In the genomic region with DNA sequence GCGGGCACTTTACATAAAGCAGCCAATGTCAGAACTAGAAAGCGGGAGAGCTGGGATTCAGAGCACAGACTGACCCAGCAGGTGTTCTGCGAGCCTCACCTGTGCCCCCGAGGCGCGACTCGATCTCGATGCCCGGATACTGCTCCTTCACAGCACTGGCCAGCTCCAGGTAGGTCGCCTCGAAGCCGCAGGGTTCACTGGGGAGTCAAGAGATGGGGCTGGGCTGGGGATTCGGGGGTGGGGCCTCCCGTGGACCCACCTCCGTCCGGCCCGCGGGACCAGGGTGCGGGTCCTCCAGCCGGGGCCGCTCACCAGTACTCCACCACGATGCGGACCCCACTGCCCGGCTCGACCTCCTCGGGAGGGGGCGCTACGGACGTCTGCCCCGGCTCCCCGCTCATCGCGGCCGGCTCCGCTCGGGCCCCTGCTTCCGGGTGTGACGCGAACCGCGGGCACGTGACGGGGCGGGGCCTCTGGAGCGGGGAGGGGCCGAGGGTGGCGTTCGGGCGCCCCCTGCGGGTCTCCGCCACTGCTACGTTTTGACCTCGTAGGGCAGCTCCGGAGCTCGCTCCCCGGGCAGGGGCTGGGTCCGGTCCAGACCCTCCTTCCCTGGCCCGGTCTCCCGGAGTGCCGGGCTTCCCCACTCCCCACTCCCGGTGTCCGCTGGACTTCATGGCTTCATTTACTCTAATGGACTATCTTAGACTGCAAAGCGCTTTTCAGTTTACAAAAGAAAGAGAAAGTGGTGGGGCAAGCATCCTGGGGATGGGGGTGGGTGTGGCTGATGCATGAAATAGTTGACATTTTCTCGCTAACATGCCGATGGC, we compare ENCODE assay signal across 1 cellular context.
A peak's percentile ranks its signal among the peaks of the same experiment; 100 is the strongest.
TF ChIP-seq lines count a peak whose summit lies in the region.

A gene with protein sequence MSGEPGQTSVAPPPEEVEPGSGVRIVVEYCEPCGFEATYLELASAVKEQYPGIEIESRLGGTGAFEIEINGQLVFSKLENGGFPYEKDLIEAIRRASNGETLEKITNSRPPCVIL (minus strand): TSS at position 438 of the 827 bp plus-strand sequence. CDS start 37 bp downstream, at position 401.

TF ChIP-seq in HepG2, 621 proteins besides CTCF, POLR2A, EP300 and RAD21 (continued from another document and continues in another):
- TF ChIP-seq, protein P1, sequence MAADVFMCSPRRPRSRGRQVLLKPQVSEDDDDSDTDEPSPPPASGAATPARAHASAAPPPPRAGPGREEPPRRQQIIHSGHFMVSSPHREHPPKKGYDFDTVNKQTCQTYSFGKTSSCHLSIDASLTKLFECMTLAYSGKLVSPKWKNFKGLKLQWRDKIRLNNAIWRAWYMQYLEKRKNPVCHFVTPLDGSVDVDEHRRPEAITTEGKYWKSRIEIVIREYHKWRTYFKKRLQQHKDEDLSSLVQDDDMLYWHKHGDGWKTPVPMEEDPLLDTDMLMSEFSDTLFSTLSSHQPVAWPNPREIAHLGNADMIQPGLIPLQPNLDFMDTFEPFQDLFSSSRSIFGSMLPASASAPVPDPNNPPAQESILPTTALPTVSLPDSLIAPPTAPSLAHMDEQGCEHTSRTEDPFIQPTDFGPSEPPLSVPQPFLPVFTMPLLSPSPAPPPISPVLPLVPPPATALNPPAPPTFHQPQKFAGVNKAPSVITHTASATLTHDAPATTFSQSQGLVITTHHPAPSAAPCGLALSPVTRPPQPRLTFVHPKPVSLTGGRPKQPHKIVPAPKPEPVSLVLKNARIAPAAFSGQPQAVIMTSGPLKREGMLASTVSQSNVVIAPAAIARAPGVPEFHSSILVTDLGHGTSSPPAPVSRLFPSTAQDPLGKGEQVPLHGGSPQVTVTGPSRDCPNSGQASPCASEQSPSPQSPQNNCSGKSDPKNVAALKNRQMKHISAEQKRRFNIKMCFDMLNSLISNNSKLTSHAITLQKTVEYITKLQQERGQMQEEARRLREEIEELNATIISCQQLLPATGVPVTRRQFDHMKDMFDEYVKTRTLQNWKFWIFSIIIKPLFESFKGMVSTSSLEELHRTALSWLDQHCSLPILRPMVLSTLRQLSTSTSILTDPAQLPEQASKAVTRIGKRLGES (CRISPR knock-in tag; IDR thresholded peaks at IDR 0.05; ENCODE audit: borderline replicate concordance), result no peak
- TF ChIP-seq JDP2 (CRISPR knock-in tag; IDR thresholded peaks at IDR 0.05; ENCODE audit: borderline replicate concordance), result no peak; the same call in 1 of the 2 replicates
- peak; percentile 59 for TF ChIP-seq ZEB1 (IDR thresholded peaks at IDR 0.05; ENCODE audit: insufficient replicate concordance, low read depth)
- 0 out of 2 replicates have a peak, but pooled peaks have one; percentile 40 for TF ChIP-seq ZNF329 (CRISPR knock-in tag; IDR thresholded peaks at IDR 0.05; ENCODE audit: low read depth)
- peak; percentile 58; the same call in 1 of the 2 replicates for TF ChIP-seq ZNF12 (CRISPR knock-in tag; IDR thresholded peaks at IDR 0.05)
- peak; percentile 20; the same call in 1 of the 2 replicates for TF ChIP-seq SMC3 (IDR thresholded peaks at IDR 0.05; ENCODE audit: low read length)
- no peak for TF ChIP-seq ZSCAN12 (CRISPR knock-in tag; IDR thresholded peaks at IDR 0.05)
- TF ChIP-seq, protein P2, sequence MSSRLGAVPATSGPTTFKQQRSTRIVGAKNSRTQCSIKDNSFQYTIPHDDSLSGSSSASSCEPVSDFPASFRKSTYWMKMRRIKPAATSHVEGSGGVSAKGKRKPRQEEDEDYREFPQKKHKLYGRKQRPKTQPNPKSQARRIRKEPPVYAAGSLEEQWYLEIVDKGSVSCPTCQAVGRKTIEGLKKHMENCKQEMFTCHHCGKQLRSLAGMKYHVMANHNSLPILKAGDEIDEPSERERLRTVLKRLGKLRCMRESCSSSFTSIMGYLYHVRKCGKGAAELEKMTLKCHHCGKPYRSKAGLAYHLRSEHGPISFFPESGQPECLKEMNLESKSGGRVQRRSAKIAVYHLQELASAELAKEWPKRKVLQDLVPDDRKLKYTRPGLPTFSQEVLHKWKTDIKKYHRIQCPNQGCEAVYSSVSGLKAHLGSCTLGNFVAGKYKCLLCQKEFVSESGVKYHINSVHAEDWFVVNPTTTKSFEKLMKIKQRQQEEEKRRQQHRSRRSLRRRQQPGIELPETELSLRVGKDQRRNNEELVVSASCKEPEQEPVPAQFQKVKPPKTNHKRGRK (CRISPR knock-in tag; IDR thresholded peaks at IDR 0.05), result no peak
- peak; percentile 61; the same call in 1 of the 2 replicates for TF ChIP-seq REL (CRISPR knock-in tag; conservative IDR thresholded peaks at IDR 0.05)
- TF ChIP-seq, protein P3, sequence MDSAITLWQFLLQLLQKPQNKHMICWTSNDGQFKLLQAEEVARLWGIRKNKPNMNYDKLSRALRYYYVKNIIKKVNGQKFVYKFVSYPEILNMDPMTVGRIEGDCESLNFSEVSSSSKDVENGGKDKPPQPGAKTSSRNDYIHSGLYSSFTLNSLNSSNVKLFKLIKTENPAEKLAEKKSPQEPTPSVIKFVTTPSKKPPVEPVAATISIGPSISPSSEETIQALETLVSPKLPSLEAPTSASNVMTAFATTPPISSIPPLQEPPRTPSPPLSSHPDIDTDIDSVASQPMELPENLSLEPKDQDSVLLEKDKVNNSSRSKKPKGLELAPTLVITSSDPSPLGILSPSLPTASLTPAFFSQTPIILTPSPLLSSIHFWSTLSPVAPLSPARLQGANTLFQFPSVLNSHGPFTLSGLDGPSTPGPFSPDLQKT (CRISPR knock-in tag; IDR thresholded peaks at IDR 0.05; ENCODE audit: borderline replicate concordance), result no peak
- peak; percentile 83 for TF ChIP-seq ZNF564 (CRISPR knock-in tag; IDR thresholded peaks at IDR 0.05)
- no peak for TF ChIP-seq ZNF101 (CRISPR knock-in tag; IDR thresholded peaks at IDR 0.05; ENCODE audit: borderline replicate concordance, low read depth)
- TF ChIP-seq ZKSCAN5 (CRISPR knock-in tag; IDR thresholded peaks at IDR 0.05), result no peak
- TF ChIP-seq ZNF501 (CRISPR knock-in tag; IDR thresholded peaks at IDR 0.05), result peak; percentile 92
- TF ChIP-seq ZNF20 (CRISPR knock-in tag; IDR thresholded peaks at IDR 0.05), result no peak
- TF ChIP-seq MAZ (IDR thresholded peaks at IDR 0.05; ENCODE audit: borderline replicate concordance, low read depth, low read length), result peak; percentile 95; the same call in 1 of the 2 replicates
- TF ChIP-seq MAZ (CRISPR knock-in tag; IDR thresholded peaks at IDR 0.05; ENCODE audit: low read depth), result peak; percentile 96
- TF ChIP-seq SRF (IDR thresholded peaks at IDR 0.05; ENCODE audit: low read depth, low read length), result no peak
- peak; percentile 88; the same call in 1 of the 2 replicates for TF ChIP-seq ETV6 (CRISPR knock-in tag; conservative IDR thresholded peaks at IDR 0.05)
- TF ChIP-seq MIXL1 (CRISPR knock-in tag; IDR thresholded peaks at IDR 0.05), result peak; percentile 76
- TF ChIP-seq, protein P4, sequence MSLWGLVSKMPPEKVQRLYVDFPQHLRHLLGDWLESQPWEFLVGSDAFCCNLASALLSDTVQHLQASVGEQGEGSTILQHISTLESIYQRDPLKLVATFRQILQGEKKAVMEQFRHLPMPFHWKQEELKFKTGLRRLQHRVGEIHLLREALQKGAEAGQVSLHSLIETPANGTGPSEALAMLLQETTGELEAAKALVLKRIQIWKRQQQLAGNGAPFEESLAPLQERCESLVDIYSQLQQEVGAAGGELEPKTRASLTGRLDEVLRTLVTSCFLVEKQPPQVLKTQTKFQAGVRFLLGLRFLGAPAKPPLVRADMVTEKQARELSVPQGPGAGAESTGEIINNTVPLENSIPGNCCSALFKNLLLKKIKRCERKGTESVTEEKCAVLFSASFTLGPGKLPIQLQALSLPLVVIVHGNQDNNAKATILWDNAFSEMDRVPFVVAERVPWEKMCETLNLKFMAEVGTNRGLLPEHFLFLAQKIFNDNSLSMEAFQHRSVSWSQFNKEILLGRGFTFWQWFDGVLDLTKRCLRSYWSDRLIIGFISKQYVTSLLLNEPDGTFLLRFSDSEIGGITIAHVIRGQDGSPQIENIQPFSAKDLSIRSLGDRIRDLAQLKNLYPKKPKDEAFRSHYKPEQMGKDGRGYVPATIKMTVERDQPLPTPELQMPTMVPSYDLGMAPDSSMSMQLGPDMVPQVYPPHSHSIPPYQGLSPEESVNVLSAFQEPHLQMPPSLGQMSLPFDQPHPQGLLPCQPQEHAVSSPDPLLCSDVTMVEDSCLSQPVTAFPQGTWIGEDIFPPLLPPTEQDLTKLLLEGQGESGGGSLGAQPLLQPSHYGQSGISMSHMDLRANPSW (CRISPR knock-in tag; IDR thresholded peaks at IDR 0.05; ENCODE audit: borderline replicate concordance), result peak; percentile 82; the same call in 1 of the 2 replicates
- no peak for TF ChIP-seq PBX3 (CRISPR knock-in tag; IDR thresholded peaks at IDR 0.05; ENCODE audit: borderline replicate concordance)
- no peak for TF ChIP-seq NBN (conservative IDR thresholded peaks at IDR 0.05)
- 0 out of 2 replicates have a peak, but pooled peaks have one; percentile 34 for TF ChIP-seq ZNF24 (IDR thresholded peaks at IDR 0.05)
- no peak for TF ChIP-seq ATF1 (CRISPR knock-in tag; IDR thresholded peaks at IDR 0.05)
- peak; percentile 61; the same call in 1 of the 2 replicates for TF ChIP-seq SOX5 (CRISPR knock-in tag; IDR thresholded peaks at IDR 0.05; ENCODE audit: borderline replicate concordance)
- no peak for TF ChIP-seq ZBTB21 (CRISPR knock-in tag; IDR thresholded peaks at IDR 0.05)
- peak; percentile 26; the same call in 1 of the 2 replicates for TF ChIP-seq ZHX1 (CRISPR knock-in tag; IDR thresholded peaks at IDR 0.05; ENCODE audit: low read depth)
- peak; percentile 85 for TF ChIP-seq AGO1 (IDR thresholded peaks at IDR 0.05; ENCODE audit: low read depth, low read length, poor library complexity, severe bottlenecking)
- TF ChIP-seq HOXA7 (CRISPR knock-in tag; IDR thresholded peaks at IDR 0.05), result no peak
- peak; percentile 74; the same call in 1 of the 2 replicates for TF ChIP-seq BATF2 (CRISPR knock-in tag; IDR thresholded peaks at IDR 0.05)
- TF ChIP-seq MBNL3 (CRISPR knock-in tag; conservative IDR thresholded peaks at IDR 0.05), result no peak
- TF ChIP-seq, protein P5, sequence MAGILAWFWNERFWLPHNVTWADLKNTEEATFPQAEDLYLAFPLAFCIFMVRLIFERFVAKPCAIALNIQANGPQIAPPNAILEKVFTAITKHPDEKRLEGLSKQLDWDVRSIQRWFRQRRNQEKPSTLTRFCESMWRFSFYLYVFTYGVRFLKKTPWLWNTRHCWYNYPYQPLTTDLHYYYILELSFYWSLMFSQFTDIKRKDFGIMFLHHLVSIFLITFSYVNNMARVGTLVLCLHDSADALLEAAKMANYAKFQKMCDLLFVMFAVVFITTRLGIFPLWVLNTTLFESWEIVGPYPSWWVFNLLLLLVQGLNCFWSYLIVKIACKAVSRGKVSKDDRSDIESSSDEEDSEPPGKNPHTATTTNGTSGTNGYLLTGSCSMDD (CRISPR knock-in tag; IDR thresholded peaks at IDR 0.05), result no peak
- no peak for TF ChIP-seq RORA (CRISPR knock-in tag; IDR thresholded peaks at IDR 0.05)
- peak; percentile 64; the same call in 1 of the 2 replicates for TF ChIP-seq ZNF44 (CRISPR knock-in tag; IDR thresholded peaks at IDR 0.05)
- TF ChIP-seq E2F1 (CRISPR knock-in tag; IDR thresholded peaks at IDR 0.05), result no peak
- peak; percentile 88 for TF ChIP-seq BORCS8-MEF2B (CRISPR knock-in tag; IDR thresholded peaks at IDR 0.05)
- TF ChIP-seq, protein P6, sequence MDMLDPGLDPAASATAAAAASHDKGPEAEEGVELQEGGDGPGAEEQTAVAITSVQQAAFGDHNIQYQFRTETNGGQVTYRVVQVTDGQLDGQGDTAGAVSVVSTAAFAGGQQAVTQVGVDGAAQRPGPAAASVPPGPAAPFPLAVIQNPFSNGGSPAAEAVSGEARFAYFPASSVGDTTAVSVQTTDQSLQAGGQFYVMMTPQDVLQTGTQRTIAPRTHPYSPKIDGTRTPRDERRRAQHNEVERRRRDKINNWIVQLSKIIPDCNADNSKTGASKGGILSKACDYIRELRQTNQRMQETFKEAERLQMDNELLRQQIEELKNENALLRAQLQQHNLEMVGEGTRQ (IDR thresholded peaks at IDR 0.05; ENCODE audit: low read depth, low read length), result peak; percentile 92
- TF ChIP-seq, protein P6 (CRISPR knock-in tag; IDR thresholded peaks at IDR 0.05; ENCODE audit: borderline replicate concordance), result peak; percentile 97
